ENCODE assay signal across 8 cellular contexts in the genomic region with DNA sequence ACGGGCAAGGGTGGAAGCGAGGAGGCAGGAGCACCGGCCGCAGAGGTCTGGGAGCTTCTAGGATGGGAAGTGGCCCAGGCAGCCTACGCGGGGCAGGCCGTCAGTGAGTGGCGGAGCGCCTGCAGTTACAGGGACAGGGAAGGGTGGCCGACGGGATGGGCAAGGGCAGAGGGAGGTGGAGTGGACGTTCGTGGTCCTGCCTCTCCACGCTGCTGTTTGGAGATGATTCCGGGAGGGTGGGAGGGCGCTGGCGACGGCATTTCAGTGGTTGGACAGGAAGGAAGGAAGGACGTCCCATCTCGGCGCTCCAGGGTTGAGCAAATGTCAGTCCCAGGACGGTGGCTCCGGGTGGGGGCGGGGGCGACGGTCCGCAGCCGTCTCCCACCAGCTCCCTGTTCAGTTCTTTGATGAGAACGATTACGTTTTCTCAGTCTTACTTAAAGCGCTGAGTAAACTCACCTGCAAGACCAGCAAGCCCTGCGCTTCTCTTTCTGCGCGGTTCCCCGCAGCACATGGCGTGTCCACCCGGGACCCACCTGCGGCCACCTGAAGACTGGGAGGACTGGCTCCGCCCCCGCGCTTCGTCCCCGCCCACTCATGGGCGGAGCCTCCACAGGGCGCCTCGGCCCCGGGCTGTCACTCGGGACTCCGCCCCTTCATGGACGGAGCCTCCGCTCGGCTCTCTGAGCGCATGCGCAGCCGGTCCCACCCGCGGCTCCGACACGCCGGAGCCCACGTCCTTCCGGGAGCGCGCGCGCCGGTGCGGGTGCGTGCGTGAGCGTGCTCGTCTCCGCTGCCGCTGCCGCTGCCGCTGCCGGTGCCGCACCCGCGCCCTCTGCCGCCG. TPM values are rescaled to one million over a fixed set of nuclear protein-coding genes. Genes with fewer than 3 reads are reported as not detected.
A peak's percentile ranks its signal among the peaks of the same experiment; 100 is the strongest.
DNase-seq lines count a peak whose midpoint lies in the region; ATAC-seq and TF ChIP-seq lines count a peak whose summit lies in the region.

A gene with protein sequence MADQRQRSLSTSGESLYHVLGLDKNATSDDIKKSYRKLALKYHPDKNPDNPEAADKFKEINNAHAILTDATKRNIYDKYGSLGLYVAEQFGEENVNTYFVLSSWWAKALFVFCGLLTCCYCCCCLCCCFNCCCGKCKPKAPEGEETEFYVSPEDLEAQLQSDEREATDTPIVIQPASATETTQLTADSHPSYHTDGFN (plus strand): TSS at position 769 of the 844 bp plus-strand sequence. CDS start 33,220 bp downstream, outside the sequence.

- H3K27me3 ChIP-seq in adipocyte (replicated peaks; ENCODE audit: control insufficient read depth, insufficient read depth, low read length), result no peaks in the 10 kb centered on the region
- no peaks in the 10 kb centered on the region for H3K27me3 ChIP-seq in parathyroid adenoma (ENCODE audit: control insufficient read depth, insufficient read depth, low read length)
- H3K27me3 ChIP-seq in thyroid gland, result no peaks in the 10 kb centered on the region

- no peaks in the 10 kb centered on the region for H3K9me3 Mint-ChIP-seq in T-cell

- H3K27ac ChIP-seq in parathyroid adenoma (peak within 1 kb of the TSS; percentile 66), thyroid gland (peak within 1 kb of the TSS; percentile 68 to 76 (median 72))

- DNase-seq in NCI-H1417 treated with DMSO at 0.1 percent for 48 hours (lab: John Stamatoyannopoulos, UW) (peak; percentile 70), T-cell (peak; percentile 92 to 98 (median 96)), adipocyte (ENCODE audit: low read depth) (peak; percentile 98), Right ventricle myocardium superior (peak; percentile 97), thyroid gland (peak; percentile 96 to 97)

- H3K27me3 Mint-ChIP-seq in T-cell, result no peaks in the 10 kb centered on the region

- 3 to 6% methylated on average over 20 to 32 of the region's 82 CpGs for WGBS in thyroid gland, 2 donors

- H3K4me1 Mint-ChIP-seq in T-cell, result peaks cover 44 to 46% (median 44%) of the 10 kb centered on the region in 3 donors

- peak within 1 kb of the TSS; percentile 95 for H3K9ac ChIP-seq in adipocyte (ENCODE audit: low read length)
- no peak within 1 kb of the TSS for H3K9ac ChIP-seq in parathyroid adenoma

- H3K9me3 ChIP-seq in adipocyte (ENCODE audit: control insufficient read depth, low read length) (no peaks in the 10 kb centered on the region), parathyroid adenoma (ENCODE audit: control insufficient read depth, low read length) (no peaks in the 10 kb centered on the region), thyroid gland (no peaks in the 10 kb centered on the region)

- peak in 1 of 2 donors; percentile 85 for TF ChIP-seq POLR2A in thyroid gland (IDR thresholded peaks at IDR 0.05)

- peak within 1 kb of the TSS; percentile 91 to 98 (median 96) for H3K4me3 Mint-ChIP-seq in T-cell

- POLR2A ChIA-PET in T-cell (lab: Charles Lee), result interaction anchor here in 1 of 2 donors (0.6 kb wide), 1 partner anchor 374 kb away, joined by 4 read pairs; no protein-coding TSS in a partner anchor

- CTCF ChIA-PET in T-cell (lab: Charles Lee), result interaction anchor here in 1 of 2 donors (0.5 kb wide), 1 partner anchor 242 kb away, joined by 3 read pairs; no protein-coding TSS in a partner anchor

- peak within 1 kb of the TSS; percentile 84 for H3K4me2 ChIP-seq in parathyroid adenoma (ENCODE audit: low read length)

- intact Hi-C loops in Right ventricle myocardium superior (cut with DNase I) (loop anchor here (5.0 kb wide), 1 partner anchor 78 kb away; no protein-coding TSS in a partner anchor), thyroid gland (cut with DNase I) (no loop called here)

- peak within 1 kb of the TSS; percentile 50 for H3K4me3 ChIP-seq in GM12875 (ENCODE audit: low read depth, low read length)
- peak within 1 kb of the TSS; percentile 92 for H3K4me3 ChIP-seq in adipocyte (ENCODE audit: low read length)
- H3K4me3 ChIP-seq in parathyroid adenoma (ENCODE audit: low read depth, low read length), result peak within 1 kb of the TSS; percentile 65
- H3K4me3 ChIP-seq in thyroid gland (replicated peaks in 1 of 3), result peak within 1 kb of the TSS in 2 of 3 donors; percentile 53 to 69

- ATAC-seq in HG02763 (IDR thresholded peaks at IDR 0.05; ENCODE audit: unreplicated experiment), result peak; percentile 90
- ATAC-seq in T-cell (replicated peaks in 1 of 4), result peak; percentile 89 to 96 (median 90)
- peak; percentile 96 for ATAC-seq in Right ventricle myocardium superior (ENCODE audit: poor library complexity)

- H2AFZ ChIP-seq in parathyroid adenoma, result peak within 1 kb of the TSS; percentile 52

- H3K36me3 Mint-ChIP-seq in T-cell, result peaks cover 18% of the 10 kb centered on the region

- H3K4me1 ChIP-seq in adipocyte (ENCODE audit: control insufficient read depth, insufficient read depth, low read length) (peaks cover 29% of the 10 kb centered on the region), parathyroid adenoma (peaks cover 15% of the 10 kb centered on the region), thyroid gland (peaks cover 37 to 38% of the 10 kb centered on the region in 2 donors)

- TF ChIP-seq CTCF in GM12875 (IDR thresholded peaks at IDR 0.05; ENCODE audit: borderline replicate concordance, insufficient read depth, low read depth, low read length), result no peak
- no peak for TF ChIP-seq CTCF in parathyroid adenoma (IDR thresholded peaks at IDR 0.05)
- TF ChIP-seq CTCF in thyroid gland (IDR thresholded peaks at IDR 0.05), result no peak

- peaks cover 14% of the 10 kb centered on the region for H3K79me2 ChIP-seq in parathyroid adenoma

- H3K36me3 ChIP-seq in adipocyte (ENCODE audit: control insufficient read depth, insufficient read depth, low read length, severe bottlenecking) (peaks cover 28% of the 10 kb centered on the region), parathyroid adenoma (ENCODE audit: control insufficient read depth, insufficient read depth, low read length) (no peaks in the 10 kb centered on the region), thyroid gland (peaks cover 5 to 20% of the 10 kb centered on the region in 2 donors)

- H3K27ac Mint-ChIP-seq in T-cell, result peak within 1 kb of the TSS; percentile 96 to 98

RNA-seq across cellular contexts. Expression of the gene that starts here (rescaled TPM):
- total RNA-seq in T-cell, result 10 to 100 TPM; 35.4 to 63.7 (median 54.9) TPM
- 42.3 TPM for total RNA-seq in Right ventricle myocardium superior
- 10 to 100 TPM; 38.4 to 87.4 (median 75.1) TPM for total RNA-seq in thyroid gland

Comparison
In these comparisons a context has a peak if more than half of its experiments do, and no peak if none do; other contexts are left out.
1. Peak in every context shown above with its lines: DNase-seq, ATAC-seq, H3K4me3 ChIP-seq and H3K27ac ChIP-seq.